In genomic region chr10:63720072-63720537, GRCh38 we compare ENCODE assay signal across 3 cellular contexts.
TF ChIP-seq lines count a peak whose summit lies in the region.

No MANE protein-coding gene starts in this region.

TF ChIP-seq in HCT116, 20 proteins besides CTCF, POLR2A, EP300 and RAD21 (continued from another document):
- TF ChIP-seq ZNF274 (IDR thresholded peaks at IDR 0.05; ENCODE audit: low read depth, low read length) (no peak), CBX3 (IDR thresholded peaks at IDR 0.05; ENCODE audit: low read depth) (no peak), EZH2 (IDR thresholded peaks at IDR 0.05) (no peak), ZBTB33 (IDR thresholded peaks at IDR 0.05; ENCODE audit: extremely low read depth, insufficient replicate concordance, low read length) (no peak), SIN3A (IDR thresholded peaks at IDR 0.05; ENCODE audit: low read depth) (no peak), SRF (IDR thresholded peaks at IDR 0.05; ENCODE audit: low read depth) (no peak), REST (IDR thresholded peaks at IDR 0.05; ENCODE audit: low read depth) (no peak), POLR2AphosphoS5 (IDR thresholded peaks at IDR 0.05; ENCODE audit: low read depth, low read length) (no peak), EZH2phosphoT487 (IDR thresholded peaks at IDR 0.05; ENCODE audit: borderline replicate concordance) (no peak), SP1 (IDR thresholded peaks at IDR 0.05; ENCODE audit: low read depth) (no peak), ATF3 (IDR thresholded peaks at IDR 0.05) (no peak), YY1 (IDR thresholded peaks at IDR 0.05; ENCODE audit: extremely low read depth, insufficient replicate concordance, low read depth, low read length) (no peak)

TF ChIP-seq in WTC11, 78 proteins besides CTCF, POLR2A, EP300 and RAD21 (continued from another document):
- TF ChIP-seq MAX (CRISPR knock-in tag; IDR thresholded peaks at IDR 0.05): no peak
TF ChIP-seq in WTC11: peak in this region for 0.

TF ChIP-seq in endothelial cell of umbilical vein, 7 proteins besides CTCF, POLR2A, EP300 and RAD21 (continued from another document):
- no peak for TF ChIP-seq MYC (IDR thresholded peaks at IDR 0.05; ENCODE audit: low read depth, low read length)
- TF ChIP-seq FOS (IDR thresholded peaks at IDR 0.05; ENCODE audit: borderline replicate concordance, insufficient read depth, low read length): no peak
- TF ChIP-seq MAX (IDR thresholded peaks at IDR 0.05; ENCODE audit: insufficient read depth, insufficient read length): no peak
- no peak for TF ChIP-seq POLR2AphosphoS5 (IDR thresholded peaks at IDR 0.05; ENCODE audit: insufficient read depth, low read depth, low read length)
TF ChIP-seq in endothelial cell of umbilical vein: peak in this region for 0.
